In genomic region chr18:67717800-67718199, GRCh38 we compare ENCODE assay signal across 16 cellular contexts.
DNase-seq lines count a peak whose midpoint lies in the region; ATAC-seq and TF ChIP-seq lines count a peak whose summit lies in the region.
"Had no signal": no experiment of that assay in that cellular context is flagged by ENCODE, and none has a peak within 500 bp of the region (broad histone marks: within the 10 kb centered on the region; RNA-seq: fewer than 3 reads in every experiment).

No MANE protein-coding gene starts in this region.

- no peak overlapping the region for H3K27ac ChIP-seq in left lung

- TF ChIP-seq CTCF in left lung (IDR thresholded peaks at IDR 0.05) (no peak), neural crest cell (conservative IDR thresholded peaks at IDR 0.05) (no peak), GM10266 (IDR thresholded peaks at IDR 0.05; ENCODE audit: control insufficient read depth, insufficient read depth, low read depth, missing control alignments) (no peak), WTC11 (IDR thresholded peaks at IDR 0.05) (no peak)

- no peaks in the 10 kb centered on the region for H3K36me3 ChIP-seq in left lung
- H3K36me3 ChIP-seq: HAP-1 had no signal

- H3K4me1 Mint-ChIP-seq in neural crest cell (no peaks in the 10 kb centered on the region), WTC11 (no peaks in the 10 kb centered on the region)
- H3K4me1 Mint-ChIP-seq: CD4-positive, alpha-beta memory T cell had no signal

- H3K9me3 Mint-ChIP-seq in neural crest cell, result no peaks in the 10 kb centered on the region
- H3K9me3 Mint-ChIP-seq in WTC11, result peaks cover 4% of the 10 kb centered on the region; the same call in 1 of the 2 replicates

- H3K27me3 ChIP-seq in left lung, result no peaks in the 10 kb centered on the region

- POLR2A ChIA-PET in WTC11 (lab: Charles Lee), result no interaction called here

- H3K27ac Mint-ChIP-seq in neural crest cell (ENCODE audit: unreplicated experiment), result peak overlapping the region; percentile 50
- no peak overlapping the region for H3K27ac Mint-ChIP-seq in WTC11
- H3K27ac Mint-ChIP-seq: CD4-positive, alpha-beta memory T cell; HFFc6 had no signal

- H3K27me3 Mint-ChIP-seq in neural crest cell (ENCODE audit: low read depth) (no peaks in the 10 kb centered on the region), WTC11 (ENCODE audit: low read depth) (no peaks in the 10 kb centered on the region)
- H3K27me3 Mint-ChIP-seq: CD4-positive, alpha-beta memory T cell had no signal

- H3K9me3 ChIP-seq in left lung, result no peaks in the 10 kb centered on the region
- H3K9me3 ChIP-seq: HAP-1 had no signal

- ATAC-seq in left lung, result peak; percentile 88
- no peak for ATAC-seq in WTC11

- DNase-seq in DMS53 treated with DMSO at 0.1 percent for 48 hours (lab: John Stamatoyannopoulos, UW; ENCODE audit: unreplicated experiment) (peak; percentile 58), left lung (peak in 1 of 2 donors; percentile 27), neural crest cell (ENCODE audit: low read depth, low spot score) (no peak), GM10266 (ENCODE audit: extremely low spot score) (no peak), WTC11 (ENCODE audit: low spot score) (no peak)
- no peak for DNase-seq in activated CD8-positive, alpha-beta memory T cell treated with anti-CD3 and anti-CD28 coated beads, Interleukin-2, amount 50 U/mL, for 48 hours
- DNase-seq: C1 segment of cervical spinal cord; Calu3; CD4-positive, alpha-beta memory T cell; COR-L47; DMS79; EL; GDM1; GOT3; HFFc6 had no signal

- no peaks in the 10 kb centered on the region for H3K4me1 ChIP-seq in left lung
- H3K4me1 ChIP-seq: HAP-1 had no signal

- H3K4me3 Mint-ChIP-seq in neural crest cell, result no peak overlapping the region
- H3K4me3 Mint-ChIP-seq in WTC11, result no peak overlapping the region
- H3K4me3 Mint-ChIP-seq: CD4-positive, alpha-beta memory T cell; HFFc6 had no signal

- intact Hi-C loops in left lung (cut with DNase I), result no loop called here

- CTCF ChIA-PET in WTC11 (lab: Charles Lee), result no interaction called here

- no peak overlapping the region for H3K4me3 ChIP-seq in left lung
- H3K4me3 ChIP-seq: HAP-1 had no signal

- H3K36me3 Mint-ChIP-seq in neural crest cell (ENCODE audit: low read depth) (no peaks in the 10 kb centered on the region), WTC11 (no peaks in the 10 kb centered on the region)
- H3K36me3 Mint-ChIP-seq: CD4-positive, alpha-beta memory T cell had no signal

TF ChIP-seq in WTC11, 78 proteins besides CTCF, POLR2A, EP300 and RAD21:
- TF ChIP-seq ATF2 (CRISPR knock-in tag; IDR thresholded peaks at IDR 0.05; ENCODE audit: borderline replicate concordance, low read depth), result no peak
- no peak for TF ChIP-seq TEAD4 (CRISPR knock-in tag; IDR thresholded peaks at IDR 0.05)
- TF ChIP-seq ZNF263 (CRISPR knock-in tag; IDR thresholded peaks at IDR 0.05; ENCODE audit: low read depth), result no peak
- TF ChIP-seq, protein P1, sequence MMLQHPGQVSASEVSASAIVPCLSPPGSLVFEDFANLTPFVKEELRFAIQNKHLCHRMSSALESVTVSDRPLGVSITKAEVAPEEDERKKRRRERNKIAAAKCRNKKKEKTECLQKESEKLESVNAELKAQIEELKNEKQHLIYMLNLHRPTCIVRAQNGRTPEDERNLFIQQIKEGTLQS (CRISPR knock-in tag; conservative IDR thresholded peaks at IDR 0.05), result no peak
- TF ChIP-seq, protein P2, sequence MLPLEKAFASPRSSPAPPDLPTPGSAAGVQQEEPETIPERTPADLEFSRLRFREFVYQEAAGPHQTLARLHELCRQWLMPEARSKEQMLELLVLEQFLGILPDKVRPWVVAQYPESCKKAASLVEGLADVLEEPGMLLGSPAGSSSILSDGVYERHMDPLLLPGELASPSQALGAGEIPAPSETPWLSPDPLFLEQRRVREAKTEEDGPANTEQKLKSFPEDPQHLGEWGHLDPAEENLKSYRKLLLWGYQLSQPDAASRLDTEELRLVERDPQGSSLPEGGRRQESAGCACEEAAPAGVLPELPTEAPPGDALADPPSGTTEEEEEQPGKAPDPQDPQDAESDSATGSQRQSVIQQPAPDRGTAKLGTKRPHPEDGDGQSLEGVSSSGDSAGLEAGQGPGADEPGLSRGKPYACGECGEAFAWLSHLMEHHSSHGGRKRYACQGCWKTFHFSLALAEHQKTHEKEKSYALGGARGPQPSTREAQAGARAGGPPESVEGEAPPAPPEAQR (CRISPR knock-in tag; IDR thresholded peaks at IDR 0.05), result no peak
- no peak for TF ChIP-seq GABPB1 (CRISPR knock-in tag; IDR thresholded peaks at IDR 0.05)
- TF ChIP-seq, protein P3, sequence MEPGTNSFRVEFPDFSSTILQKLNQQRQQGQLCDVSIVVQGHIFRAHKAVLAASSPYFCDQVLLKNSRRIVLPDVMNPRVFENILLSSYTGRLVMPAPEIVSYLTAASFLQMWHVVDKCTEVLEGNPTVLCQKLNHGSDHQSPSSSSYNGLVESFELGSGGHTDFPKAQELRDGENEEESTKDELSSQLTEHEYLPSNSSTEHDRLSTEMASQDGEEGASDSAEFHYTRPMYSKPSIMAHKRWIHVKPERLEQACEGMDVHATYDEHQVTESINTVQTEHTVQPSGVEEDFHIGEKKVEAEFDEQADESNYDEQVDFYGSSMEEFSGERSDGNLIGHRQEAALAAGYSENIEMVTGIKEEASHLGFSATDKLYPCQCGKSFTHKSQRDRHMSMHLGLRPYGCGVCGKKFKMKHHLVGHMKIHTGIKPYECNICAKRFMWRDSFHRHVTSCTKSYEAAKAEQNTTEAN (CRISPR knock-in tag; IDR thresholded peaks at IDR 0.05), result no peak
- TF ChIP-seq, protein P4, sequence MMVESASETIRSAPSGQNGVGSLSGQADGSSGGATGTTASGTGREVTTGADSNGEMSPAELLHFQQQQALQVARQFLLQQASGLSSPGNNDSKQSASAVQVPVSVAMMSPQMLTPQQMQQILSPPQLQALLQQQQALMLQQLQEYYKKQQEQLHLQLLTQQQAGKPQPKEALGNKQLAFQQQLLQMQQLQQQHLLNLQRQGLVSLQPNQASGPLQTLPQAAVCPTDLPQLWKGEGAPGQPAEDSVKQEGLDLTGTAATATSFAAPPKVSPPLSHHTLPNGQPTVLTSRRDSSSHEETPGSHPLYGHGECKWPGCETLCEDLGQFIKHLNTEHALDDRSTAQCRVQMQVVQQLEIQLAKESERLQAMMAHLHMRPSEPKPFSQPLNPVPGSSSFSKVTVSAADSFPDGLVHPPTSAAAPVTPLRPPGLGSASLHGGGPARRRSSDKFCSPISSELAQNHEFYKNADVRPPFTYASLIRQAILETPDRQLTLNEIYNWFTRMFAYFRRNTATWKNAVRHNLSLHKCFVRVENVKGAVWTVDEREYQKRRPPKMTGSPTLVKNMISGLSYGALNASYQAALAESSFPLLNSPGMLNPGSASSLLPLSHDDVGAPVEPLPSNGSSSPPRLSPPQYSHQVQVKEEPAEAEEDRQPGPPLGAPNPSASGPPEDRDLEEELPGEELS (CRISPR knock-in tag; IDR thresholded peaks at IDR 0.05), result no peak
- no peak for TF ChIP-seq GRHL2 (CRISPR knock-in tag; IDR thresholded peaks at IDR 0.05; ENCODE audit: insufficient replicate concordance, severe bottlenecking)
- TF ChIP-seq NR3C1 (CRISPR knock-in tag; conservative IDR thresholded peaks at IDR 0.05; ENCODE audit: low read depth), result no peak
- TF ChIP-seq, protein P5, sequence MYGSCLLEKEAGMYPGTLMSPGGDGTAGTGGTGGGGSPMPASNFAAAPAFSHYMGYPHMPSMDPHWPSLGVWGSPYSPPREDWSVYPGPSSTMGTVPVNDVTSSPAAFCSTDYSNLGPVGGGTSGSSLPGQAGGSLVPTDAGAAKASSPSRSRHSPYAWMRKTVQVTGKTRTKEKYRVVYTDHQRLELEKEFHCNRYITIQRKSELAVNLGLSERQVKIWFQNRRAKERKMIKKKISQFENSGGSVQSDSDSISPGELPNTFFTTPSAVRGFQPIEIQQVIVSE (CRISPR knock-in tag; IDR thresholded peaks at IDR 0.05; ENCODE audit: borderline replicate concordance), result no peak
- no peak for TF ChIP-seq STAT6 (CRISPR knock-in tag; conservative IDR thresholded peaks at IDR 0.05; ENCODE audit: low read depth)
- TF ChIP-seq ZNF232 (CRISPR knock-in tag; IDR thresholded peaks at IDR 0.05), result no peak
- TF ChIP-seq RORB (CRISPR knock-in tag; IDR thresholded peaks at IDR 0.05), result no peak
